In genomic region chr20:62566771-62567170, GRCh38 we compare ENCODE assay signal across 23 cellular contexts.
"Had no signal": no experiment of that assay in that cellular context is flagged by ENCODE, and none has a peak within 500 bp of the region (broad histone marks: within the 10 kb centered on the region; RNA-seq: fewer than 3 reads in every experiment).

No MANE protein-coding gene starts in this region.

- H3K27me3 ChIP-seq: hepatocyte, ovary, uterus had no signal

- H3K4me1 ChIP-seq: esophagus squamous epithelium, left lung, lower lobe of right lung, suprapubic skin, transverse colon, upper lobe of right lung, uterus had no signal

- H3K36me3 ChIP-seq: esophagus squamous epithelium, left lung, lower lobe of right lung, ovary, suprapubic skin, transverse colon, upper lobe of right lung, uterus had no signal

- H3K4me3 ChIP-seq: coronary artery, esophagus squamous epithelium, hepatocyte, left lung, lower lobe of right lung, ovary, suprapubic skin, transverse colon, upper lobe of right lung, uterus had no signal

- H3K36me3 Mint-ChIP-seq: naive thymus-derived CD8-positive, alpha-beta T cell; stimulated activated naive B cell treated with anti-CD40 and anti-IgM and Interleukin-4, amounts not matched to agents 10 μg/mL and 1 μg/mL and 100 μg/mL, for 72 hours had no signal

- FAIRE-seq: endothelial cell of umbilical vein had no signal

- ATAC-seq: left cardiac atrium; left lung; lower lobe of right lung; naive thymus-derived CD8-positive, alpha-beta T cell; sciatic nerve; stimulated activated naive B cell treated with anti-CD40 and anti-IgM and Interleukin-4, amounts not matched to agents 10 μg/mL and 1 μg/mL and 100 μg/mL, for 72 hours; stimulated activated naive CD8-positive, alpha-beta T cell treated with anti-CD3 and anti-CD28 coated beads, Interleukin-15, amount 100 ng/mL, for 72 hours; upper lobe of right lung had no signal

- DNase-seq: dermis blood vessel endothelial cell; effector memory CD4-positive, alpha-beta T cell; esophagus squamous epithelium; foreskin melanocyte; left cardiac atrium; left lung; lower lobe of right lung; naive thymus-derived CD8-positive, alpha-beta T cell; nephron progenitor cell; occipital lobe; ovary; posterior cingulate gyrus; retina; stimulated activated naive B cell treated with anti-CD40 and anti-IgM and Interleukin-4, amounts not matched to agents 10 μg/mL and 1 μg/mL and 100 μg/mL, for 72 hours; stimulated activated naive CD8-positive, alpha-beta T cell treated with anti-CD3 and anti-CD28 coated beads, Interleukin-15, amount 100 ng/mL, for 72 hours; transverse colon; upper lobe of right lung; uterus had no signal

- H3K9me3 Mint-ChIP-seq: naive thymus-derived CD8-positive, alpha-beta T cell; nephron progenitor cell; stimulated activated naive CD8-positive, alpha-beta T cell treated with anti-CD3 and anti-CD28 coated beads, Interleukin-15, amount 100 ng/mL, for 72 hours had no signal

- H3K4me3 Mint-ChIP-seq: naive thymus-derived CD8-positive, alpha-beta T cell; nephron progenitor cell; stimulated activated naive B cell treated with anti-CD40 and anti-IgM and Interleukin-4, amounts not matched to agents 10 μg/mL and 1 μg/mL and 100 μg/mL, for 72 hours; stimulated activated naive CD8-positive, alpha-beta T cell treated with anti-CD3 and anti-CD28 coated beads, Interleukin-15, amount 100 ng/mL, for 72 hours had no signal

- H3K9me3 ChIP-seq: esophagus squamous epithelium, left lung, lower lobe of right lung, ovary, suprapubic skin, transverse colon, upper lobe of right lung, uterus had no signal

- H3K27ac ChIP-seq: coronary artery, esophagus squamous epithelium, hepatocyte, left lung, lower lobe of right lung, ovary, suprapubic skin, transverse colon, upper lobe of right lung, uterus had no signal

- H3K27ac Mint-ChIP-seq: nephron progenitor cell; stimulated activated naive B cell treated with anti-CD40 and anti-IgM and Interleukin-4, amounts not matched to agents 10 μg/mL and 1 μg/mL and 100 μg/mL, for 72 hours; stimulated activated naive CD8-positive, alpha-beta T cell treated with anti-CD3 and anti-CD28 coated beads, Interleukin-15, amount 100 ng/mL, for 72 hours had no signal
